Comparison of ENCODE assay signal across 8 cellular contexts in the genomic region with DNA sequence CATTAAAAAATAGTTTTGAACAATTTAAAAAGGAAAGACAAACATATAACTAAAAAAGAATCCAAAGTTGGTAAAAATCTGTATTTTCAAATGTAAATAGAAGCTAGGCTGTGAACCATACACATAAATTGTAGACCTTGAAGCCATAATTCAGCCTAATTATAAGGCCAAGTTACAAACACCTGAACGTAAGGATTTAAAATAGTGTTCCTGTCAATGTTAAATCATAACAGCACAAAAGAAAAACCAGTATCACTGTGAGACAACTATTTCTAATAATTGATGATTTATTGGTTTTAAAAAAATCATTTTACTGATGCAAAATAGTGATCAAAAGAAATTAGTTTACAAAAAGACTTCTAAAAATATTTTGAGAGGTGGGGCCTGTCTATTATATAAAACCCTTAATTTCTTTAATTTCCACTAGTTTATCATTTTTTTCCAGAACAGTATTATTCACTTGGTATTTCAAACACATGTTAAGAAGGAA. TPM values are rescaled to one million over a fixed set of nuclear protein-coding genes. Genes with fewer than 3 reads are reported as not detected.
DNase-seq lines count a peak whose midpoint lies in the region; ATAC-seq and TF ChIP-seq lines count a peak whose summit lies in the region.

No MANE protein-coding gene starts in this region.

- H3K36me3 ChIP-seq in SK-N-MC (ENCODE audit: insufficient read depth, low read length) (peaks cover 34% of the 10 kb centered on the region), esophagus squamous epithelium (peaks cover 6 to 22% (median 20%) of the 10 kb centered on the region in 3 donors), rectal smooth muscle tissue (ENCODE audit: control insufficient read depth, insufficient read depth, low read length) (peaks cover 16% of the 10 kb centered on the region)

- no peak for TF ChIP-seq POLR2A in esophagus squamous epithelium (IDR thresholded peaks at IDR 0.05)

- H3K4me3 ChIP-seq in GM12865 (ENCODE audit: low read depth, low read length), result peak overlapping the region; percentile 88
- peak overlapping the region; percentile 88 for H3K4me3 ChIP-seq in SK-N-MC
- peak overlapping the region; percentile 70 to 98 (median 85) for H3K4me3 ChIP-seq in esophagus squamous epithelium
- H3K4me3 ChIP-seq in rectal smooth muscle tissue (ENCODE audit: low read length), result peak overlapping the region; percentile 98

- WGBS in esophagus squamous epithelium, 2 donors, result 0% methylated on average over 1 of the region's 1 CpG

- TF ChIP-seq CTCF in GM12865 (IDR thresholded peaks at IDR 0.05; ENCODE audit: insufficient read depth, low read depth, low read length, missing control alignments) (no peak), esophagus squamous epithelium (IDR thresholded peaks at IDR 0.05) (no peak)

- DNase-seq in GM12865 (ENCODE audit: low read depth), result no peak
- no peak for DNase-seq in SK-N-MC (ENCODE audit: low read depth, low spot score)
- no peak for DNase-seq in esophagus squamous epithelium (lab: John Stamatoyannopoulos, UW)
- no peak for DNase-seq in stimulated activated CD4-positive, alpha-beta T cell treated with anti-CD3 and anti-CD28 coated beads, Interleukin-4, amount 100 ng/mL, for 4 hours
- DNase-seq in kidney tubule cell (ENCODE audit: low spot score), result no peak
- no peak for DNase-seq in stimulated activated CD4-positive, alpha-beta T cell treated with anti-CD3 and anti-CD28 coated beads, Interleukin-1b, Interleukin-23, amount 100 ng/mL, for 48 hours

- intact Hi-C loops in esophagus squamous epithelium (cut with DNase I), result loop anchor here (5.0 kb wide), 2 partner anchors 117 to 472 kb away; no protein-coding TSS in a partner anchor

- no peak for ATAC-seq in GM18909 (IDR thresholded peaks at IDR 0.05; ENCODE audit: poor library complexity, unreplicated experiment)

- peak overlapping the region; percentile 37 for H3K9ac ChIP-seq in SK-N-MC (ENCODE audit: insufficient read length)
- peak overlapping the region; percentile 89 for H3K9ac ChIP-seq in rectal smooth muscle tissue (ENCODE audit: low read length)

- no peak overlapping the region for H3K27ac ChIP-seq in SK-N-MC
- H3K27ac ChIP-seq in esophagus squamous epithelium, result peak overlapping the region; percentile 99 to 100 (median 100)
- peak overlapping the region; percentile 99 for H3K27ac ChIP-seq in rectal smooth muscle tissue (ENCODE audit: low read depth, low read length)

- H3K27me3 ChIP-seq in esophagus squamous epithelium (no peaks in the 10 kb centered on the region), rectal smooth muscle tissue (ENCODE audit: control insufficient read depth, insufficient read depth, low read length) (no peaks in the 10 kb centered on the region)

- H3K4me1 ChIP-seq in esophagus squamous epithelium, result peaks cover 10 to 74% (median 29%) of the 10 kb centered on the region in 3 donors
- H3K4me1 ChIP-seq in rectal smooth muscle tissue (ENCODE audit: control insufficient read depth, insufficient read depth, low read length), result peaks cover 22% of the 10 kb centered on the region

- H3K9me3 ChIP-seq in SK-N-MC (ENCODE audit: low read depth, low read length), result no peaks in the 10 kb centered on the region
- no peaks in the 10 kb centered on the region for H3K9me3 ChIP-seq in esophagus squamous epithelium

RNA-seq across cellular contexts. Expression of a gene that starts 4.4 kb away (rescaled TPM):
- 10 to 100 TPM; 52.5 to 66.8 (median 57.6) TPM for total RNA-seq in esophagus squamous epithelium
